1 cellular context compared by ENCODE assay signal in the genomic region with DNA sequence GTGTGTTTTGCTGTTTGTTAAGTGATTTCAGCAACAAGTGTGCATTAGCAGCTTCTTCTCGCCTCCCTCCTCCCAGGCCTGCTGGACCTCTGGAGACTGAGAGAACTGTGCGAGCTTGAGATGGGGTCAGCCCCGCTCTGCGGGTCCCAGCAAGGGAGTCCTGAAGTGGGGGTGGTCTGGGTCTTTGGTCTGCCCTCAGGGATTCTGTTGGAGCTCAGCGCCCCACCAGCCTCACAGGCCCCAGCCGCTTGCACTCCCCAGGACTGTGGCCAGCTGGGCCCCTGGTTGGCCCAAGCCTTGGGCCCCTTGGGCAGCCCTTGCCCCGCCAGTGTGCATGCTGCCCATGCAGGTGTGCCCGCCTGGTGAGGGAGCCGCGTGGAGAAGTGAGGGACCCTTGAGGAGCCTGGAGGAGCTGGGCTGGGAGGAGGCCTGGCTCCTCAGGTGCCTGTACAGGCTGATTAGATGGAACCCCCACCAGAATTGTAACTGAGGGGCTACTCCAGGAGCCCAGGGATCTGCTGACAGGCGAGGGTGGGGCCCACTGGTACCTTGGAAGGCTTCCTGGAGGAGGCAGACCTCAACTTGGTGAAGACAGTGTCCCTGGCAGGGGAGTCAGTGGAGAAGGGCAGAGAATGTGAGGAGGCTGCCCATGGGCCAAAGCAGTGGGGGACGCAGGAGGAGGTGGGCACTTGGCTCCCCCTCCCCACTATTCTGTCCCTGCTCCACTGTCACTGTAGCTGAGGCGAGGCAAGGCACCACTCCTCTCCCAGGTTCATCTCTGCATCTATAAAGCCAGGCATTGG.
TF ChIP-seq lines count a peak whose summit lies in the region.

No MANE protein-coding gene starts in this region.

TF ChIP-seq in K562, 482 proteins besides CTCF, POLR2A, EP300 and RAD21:
- TF ChIP-seq ZFP36 (IDR thresholded peaks at IDR 0.05; ENCODE audit: low read depth, low read length, partially characterized antibody) (peak; percentile 64), RCOR1 (IDR thresholded peaks at IDR 0.05; ENCODE audit: borderline replicate concordance in 1 of 2, low read depth in 2 of 2, low read length in 2 of 2) (no peak)
